In the genomic region with DNA sequence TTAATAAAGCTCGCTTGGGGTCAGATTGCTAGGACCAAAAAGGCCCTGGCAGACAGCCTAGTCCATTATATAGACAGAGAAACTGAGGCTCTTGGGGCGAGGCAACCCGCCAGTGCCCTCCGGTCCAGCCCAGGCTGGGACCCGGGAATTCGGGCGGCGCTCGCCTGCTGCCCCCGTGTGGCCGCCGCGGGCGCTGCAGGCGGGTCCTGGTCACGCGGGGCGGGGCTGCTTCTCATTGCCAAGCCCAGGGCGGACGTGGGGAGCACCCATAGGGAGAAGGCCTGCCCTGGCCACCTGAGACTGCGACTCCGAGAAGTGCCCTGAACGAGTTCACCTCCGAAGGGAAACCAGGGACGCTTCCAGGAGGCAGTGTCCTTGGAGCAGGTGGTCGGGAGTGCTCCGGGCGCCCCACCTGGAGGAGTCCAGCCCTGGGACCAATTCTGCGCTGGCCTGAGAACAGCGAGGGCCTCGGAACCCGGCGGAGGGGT, we compare ENCODE assay signal across 8 cellular contexts. TPM values are rescaled to one million over a fixed set of nuclear protein-coding genes. Genes with fewer than 3 reads are reported as not detected.
A peak's percentile ranks its signal among the peaks of the same experiment; 100 is the strongest.
DNase-seq lines count a peak whose midpoint lies in the region; ATAC-seq and TF ChIP-seq lines count a peak whose summit lies in the region.

No MANE protein-coding gene starts in this region.

- TF ChIP-seq CTCF in C4-2B (conservative IDR thresholded peaks at IDR 0.05) (peak; percentile 100), type B pancreatic cell (conservative IDR thresholded peaks at IDR 0.05) (peak; percentile 99)

- no CpG with 5 or more reads among the region's 33 CpGs for WGBS in trophoblast cell (ENCODE audit: extremely low coverage, insufficient coverage, insufficient read length)

- H2BK5ac ChIP-seq in trophoblast cell (ENCODE audit: low read depth, low read length, poor library complexity) = no peak overlapping the region

- H2BK12ac ChIP-seq in trophoblast cell (ENCODE audit: low read length) = no peak overlapping the region

- H3K9me3 Mint-ChIP-seq in type B pancreatic cell = no peaks in the 10 kb centered on the region

- no peaks in the 10 kb centered on the region for H3K9me3 ChIP-seq in trophoblast cell (ENCODE audit: insufficient read depth, low read depth, low read length)

- H2AK5ac ChIP-seq in trophoblast cell (ENCODE audit: low read length) = no peak overlapping the region

- H3K79me1 ChIP-seq in trophoblast cell (ENCODE audit: low read length) = no peaks in the 10 kb centered on the region

- no peak overlapping the region for H3K27ac Mint-ChIP-seq in type B pancreatic cell

- H3K4ac ChIP-seq in trophoblast cell (ENCODE audit: low read depth, low read length) = no peak overlapping the region

- H2AFZ ChIP-seq in trophoblast cell (ENCODE audit: insufficient read depth, low read length, poor library complexity) = no peak overlapping the region

- no peak overlapping the region for H3K4me2 ChIP-seq in trophoblast cell (ENCODE audit: low read length)

- H3K18ac ChIP-seq in trophoblast cell (ENCODE audit: low read length) = no peak overlapping the region

- no peaks in the 10 kb centered on the region for H3K4me1 Mint-ChIP-seq in type B pancreatic cell (ENCODE audit: unreplicated experiment)

- no peak overlapping the region for H3K9ac ChIP-seq in trophoblast cell (ENCODE audit: low read length)

- DNase-seq in H4 (ENCODE audit: low spot score) = peak; percentile 12
- DNase-seq in RPMI7951 (ENCODE audit: low read depth) = peak; percentile 42
- DNase-seq in activated effector memory CD4-positive, alpha-beta T cell treated with anti-CD3 and anti-CD28 coated beads, Interleukin-2, amount 50 U/mL, for 16 hours = peak; percentile 89
- DNase-seq in germinal center (ENCODE audit: low spot score) = peak; percentile 79
- DNase-seq in trophoblast cell = peak; percentile 61 to 81
- DNase-seq in type B pancreatic cell (ENCODE audit: extremely low spot score, unreplicated experiment) = peak; percentile 85

- no peak overlapping the region for H3K14ac ChIP-seq in trophoblast cell (ENCODE audit: low read length)

- H2BK120ac ChIP-seq in trophoblast cell (ENCODE audit: insufficient read depth, low read length, poor library complexity) = no peak overlapping the region

- no peak overlapping the region for H3K4me3 Mint-ChIP-seq in type B pancreatic cell

- H3K4me3 ChIP-seq in trophoblast cell (ENCODE audit: low read depth, low read length) = no peak overlapping the region

- no peak overlapping the region for H4K12ac ChIP-seq in trophoblast cell (ENCODE audit: low read depth, low read length)

- peaks cover 4% of the 10 kb centered on the region for H3K36me3 Mint-ChIP-seq in type B pancreatic cell

- no peaks in the 10 kb centered on the region for H3K79me2 ChIP-seq in trophoblast cell (ENCODE audit: control insufficient read depth, insufficient read depth, low read length, poor library complexity)

- no peaks in the 10 kb centered on the region for H3K27me3 Mint-ChIP-seq in type B pancreatic cell

- H3K27ac ChIP-seq in C4-2B (no peak overlapping the region), trophoblast cell (ENCODE audit: low read depth, low read length) (no peak overlapping the region)

- no peaks in the 10 kb centered on the region for H3K27me3 ChIP-seq in trophoblast cell (ENCODE audit: insufficient read depth, low read length)

- H3K36me3 ChIP-seq in trophoblast cell (ENCODE audit: control insufficient read depth in 1 of 2, insufficient read depth in 2 of 2, low read length in 2 of 2) = peaks cover 16 to 24% of the 10 kb centered on the region in 2 experiments

- H3K23ac ChIP-seq in trophoblast cell (ENCODE audit: low read length) = no peak overlapping the region

- no peak overlapping the region for H4K91ac ChIP-seq in trophoblast cell (ENCODE audit: low read depth, low read length)

- H4K8ac ChIP-seq in trophoblast cell (ENCODE audit: low read depth, low read length) = no peak overlapping the region

- no peak for ATAC-seq in GM18868 (IDR thresholded peaks at IDR 0.05; ENCODE audit: unreplicated experiment)

- H3K4me1 ChIP-seq in trophoblast cell (ENCODE audit: control insufficient read depth in 1 of 2, insufficient read depth in 2 of 2, low read length in 2 of 2) = no peaks in the 10 kb centered on the region

RNA-seq across cellular contexts. Expression of a gene that starts 36.0 kb away (rescaled TPM):
- 87.4 and 95.4 TPM in 2 replicates for total RNA-seq in H4 (2014; rRNA removed; shearing (Covaris generic))
- 68.1 and 82.1 TPM in 2 replicates for total RNA-seq in RPMI7951 (2014; rRNA removed; shearing (Covaris generic))
- 172 and 176 TPM in 2 replicates for polyA plus RNA-seq in trophoblast cell (2013)
- total RNA-seq in type B pancreatic cell (ENCODE audit: low replicate concordance) = 199 and 219 TPM in 2 replicates

Comparison
In these comparisons a context has a peak if more than half of its experiments do, and no peak if none do; other contexts are left out.
1. DNase-seq: peak in every context shown above with its lines; median percentile 89 in activated effector memory CD4-positive, alpha-beta T cell treated with anti-CD3 and anti-CD28 coated beads, Interleukin-2, amount 50 U/mL, for 16 hours; 85 in type B pancreatic cell; 79 in germinal center; 71 in trophoblast cell; 42 in RPMI7951; 12 in H4.